ENCODE assay signal across 1 cellular context in the genomic region with DNA sequence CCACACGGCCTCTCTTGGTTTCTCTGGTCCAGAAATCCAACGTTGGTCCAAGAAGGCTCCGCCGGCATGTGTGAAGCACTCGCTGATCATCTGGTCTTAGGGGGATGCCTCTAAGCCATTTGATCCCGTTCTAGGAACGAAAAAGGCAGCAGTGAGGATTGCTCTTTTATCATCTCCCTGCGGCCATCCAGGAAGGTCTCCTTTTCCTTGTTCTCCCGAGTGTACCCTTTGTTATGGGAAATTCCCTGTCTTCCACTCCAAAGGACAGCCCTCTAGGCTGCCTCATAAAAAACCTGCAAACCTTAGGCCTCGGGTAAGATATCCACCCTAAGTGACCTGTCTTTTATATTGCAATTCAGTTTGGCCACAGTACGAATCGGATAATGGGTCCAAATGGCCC.
TF ChIP-seq lines count a peak whose summit lies in the region.

No MANE protein-coding gene starts in this region.

TF ChIP-seq in GM23338, 12 proteins besides CTCF, POLR2A, EP300 and RAD21 (continued from another document):
- TF ChIP-seq, protein P1, sequence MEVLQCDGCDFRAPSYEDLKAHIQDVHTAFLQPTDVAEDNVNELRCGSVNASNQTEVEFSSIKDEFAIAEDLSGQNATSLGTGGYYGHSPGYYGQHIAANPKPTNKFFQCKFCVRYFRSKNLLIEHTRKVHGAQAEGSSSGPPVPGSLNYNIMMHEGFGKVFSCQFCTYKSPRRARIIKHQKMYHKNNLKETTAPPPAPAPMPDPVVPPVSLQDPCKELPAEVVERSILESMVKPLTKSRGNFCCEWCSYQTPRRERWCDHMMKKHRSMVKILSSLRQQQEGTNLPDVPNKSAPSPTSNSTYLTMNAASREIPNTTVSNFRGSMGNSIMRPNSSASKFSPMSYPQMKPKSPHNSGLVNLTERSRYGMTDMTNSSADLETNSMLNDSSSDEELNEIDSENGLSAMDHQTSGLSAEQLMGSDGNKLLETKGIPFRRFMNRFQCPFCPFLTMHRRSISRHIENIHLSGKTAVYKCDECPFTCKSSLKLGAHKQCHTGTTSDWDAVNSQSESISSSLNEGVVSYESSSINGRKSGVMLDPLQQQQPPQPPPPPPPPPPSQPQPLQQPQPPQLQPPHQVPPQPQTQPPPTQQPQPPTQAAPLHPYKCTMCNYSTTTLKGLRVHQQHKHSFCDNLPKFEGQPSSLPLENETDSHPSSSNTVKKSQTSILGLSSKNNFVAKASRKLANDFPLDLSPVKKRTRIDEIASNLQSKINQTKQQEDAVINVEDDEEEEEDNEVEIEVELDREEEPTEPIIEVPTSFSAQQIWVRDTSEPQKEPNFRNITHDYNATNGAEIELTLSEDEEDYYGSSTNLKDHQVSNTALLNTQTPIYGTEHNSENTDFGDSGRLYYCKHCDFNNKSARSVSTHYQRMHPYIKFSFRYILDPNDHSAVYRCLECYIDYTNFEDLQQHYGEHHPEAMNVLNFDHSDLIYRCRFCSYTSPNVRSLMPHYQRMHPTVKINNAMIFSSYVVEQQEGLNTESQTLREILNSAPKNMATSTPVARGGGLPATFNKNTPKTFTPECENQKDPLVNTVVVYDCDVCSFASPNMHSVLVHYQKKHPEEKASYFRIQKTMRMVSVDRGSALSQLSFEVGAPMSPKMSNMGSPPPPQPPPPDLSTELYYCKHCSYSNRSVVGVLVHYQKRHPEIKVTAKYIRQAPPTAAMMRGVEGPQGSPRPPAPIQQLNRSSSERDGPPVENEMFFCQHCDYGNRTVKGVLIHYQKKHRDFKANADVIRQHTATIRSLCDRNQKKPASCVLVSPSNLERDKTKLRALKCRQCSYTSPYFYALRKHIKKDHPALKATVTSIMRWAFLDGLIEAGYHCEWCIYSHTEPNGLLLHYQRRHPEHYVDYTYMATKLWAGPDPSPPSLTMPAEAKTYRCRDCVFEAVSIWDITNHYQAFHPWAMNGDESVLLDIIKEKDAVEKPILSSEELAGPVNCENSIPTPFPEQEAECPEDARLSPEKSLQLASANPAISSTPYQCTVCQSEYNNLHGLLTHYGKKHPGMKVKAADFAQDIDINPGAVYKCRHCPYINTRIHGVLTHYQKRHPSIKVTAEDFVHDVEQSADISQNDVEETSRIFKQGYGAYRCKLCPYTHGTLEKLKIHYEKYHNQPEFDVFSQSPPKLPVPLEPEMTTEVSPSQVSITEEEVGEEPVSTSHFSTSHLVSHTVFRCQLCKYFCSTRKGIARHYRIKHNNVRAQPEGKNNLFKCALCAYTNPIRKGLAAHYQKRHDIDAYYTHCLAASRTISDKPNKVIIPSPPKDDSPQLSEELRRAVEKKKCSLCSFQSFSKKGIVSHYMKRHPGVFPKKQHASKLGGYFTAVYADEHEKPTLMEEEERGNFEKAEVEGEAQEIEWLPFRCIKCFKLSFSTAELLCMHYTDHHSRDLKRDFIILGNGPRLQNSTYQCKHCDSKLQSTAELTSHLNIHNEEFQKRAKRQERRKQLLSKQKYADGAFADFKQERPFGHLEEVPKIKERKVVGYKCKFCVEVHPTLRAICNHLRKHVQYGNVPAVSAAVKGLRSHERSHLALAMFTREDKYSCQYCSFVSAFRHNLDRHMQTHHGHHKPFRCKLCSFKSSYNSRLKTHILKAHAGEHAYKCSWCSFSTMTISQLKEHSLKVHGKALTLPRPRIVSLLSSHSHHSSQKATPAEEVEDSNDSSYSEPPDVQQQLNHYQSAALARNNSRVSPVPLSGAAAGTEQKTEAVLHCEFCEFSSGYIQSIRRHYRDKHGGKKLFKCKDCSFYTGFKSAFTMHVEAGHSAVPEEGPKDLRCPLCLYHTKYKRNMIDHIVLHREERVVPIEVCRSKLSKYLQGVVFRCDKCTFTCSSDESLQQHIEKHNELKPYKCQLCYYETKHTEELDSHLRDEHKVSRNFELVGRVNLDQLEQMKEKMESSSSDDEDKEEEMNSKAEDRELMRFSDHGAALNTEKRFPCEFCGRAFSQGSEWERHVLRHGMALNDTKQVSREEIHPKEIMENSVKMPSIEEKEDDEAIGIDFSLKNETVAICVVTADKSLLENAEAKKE (CRISPR knock-in tag; IDR thresholded peaks at IDR 0.05), result no peak
- TF ChIP-seq STAT1 (IDR thresholded peaks at IDR 0.05; ENCODE audit: unreplicated experiment) (no peak), JUNB (IDR thresholded peaks at IDR 0.05; ENCODE audit: unreplicated experiment) (no peak), EZH2phosphoT487 (IDR thresholded peaks at IDR 0.05; ENCODE audit: unreplicated experiment) (no peak), POLR2AphosphoS5 (IDR thresholded peaks at IDR 0.05; ENCODE audit: low read depth) (no peak), EZH2 (IDR thresholded peaks at IDR 0.05; ENCODE audit: low read depth, unreplicated experiment) (no peak), REST (IDR thresholded peaks at IDR 0.05; ENCODE audit: unreplicated experiment) (no peak), ZNF114 (CRISPR knock-in tag; IDR thresholded peaks at IDR 0.05) (no peak), ZNF331 (CRISPR knock-in tag; IDR thresholded peaks at IDR 0.05; ENCODE audit: low read depth) (no peak), CREB1 (CRISPR knock-in tag; IDR thresholded peaks at IDR 0.05; ENCODE audit: low read depth) (no peak), NANOG (IDR thresholded peaks at IDR 0.05; ENCODE audit: borderline replicate concordance) (no peak)
